In genomic region chr2:223944166-223944703, GRCh38 we compare ENCODE assay signal across 8 cellular contexts. TPM values are rescaled to one million over a fixed set of nuclear protein-coding genes. Genes with fewer than 3 reads are reported as not detected.
DNase-seq lines count a peak whose midpoint lies in the region; ATAC-seq and TF ChIP-seq lines count a peak whose summit lies in the region.

No MANE protein-coding gene starts in this region.

- H3K27me3 ChIP-seq in osteoblast (ENCODE audit: insufficient read depth, low read length): no peaks in the 10 kb centered on the region

- H3K4me1 Mint-ChIP-seq in activated naive CD4-positive, alpha-beta T cell treated with anti-CD3 and anti-CD28 coated beads, Interleukin-2, amount 50 U/mL, for 24 hours: peaks cover 64% of the 10 kb centered on the region

- peak overlapping the region; percentile 78 for H3K27ac ChIP-seq in osteoblast (ENCODE audit: low read depth, low read length)

- H3K36me3 ChIP-seq in osteoblast (ENCODE audit: insufficient read depth, low read length): no peaks in the 10 kb centered on the region

- H3K9me3 ChIP-seq in osteoblast (ENCODE audit: low read depth, low read length): no peaks in the 10 kb centered on the region

- no peaks in the 10 kb centered on the region for H3K9me3 Mint-ChIP-seq in activated naive CD4-positive, alpha-beta T cell treated with anti-CD3 and anti-CD28 coated beads, Interleukin-2, amount 50 U/mL, for 24 hours

- peak; percentile 56 for DNase-seq in NCI-H748 (lab: John Stamatoyannopoulos, UW; ENCODE audit: unreplicated experiment)
- no peak for DNase-seq in NCI-H748 treated with DMSO at 0.1 percent for 48 hours (lab: John Stamatoyannopoulos, UW)
- no peak for DNase-seq in LNCaP clone FGC (ENCODE audit: low read depth)
- peak; percentile 66 for DNase-seq in Right ventricle myocardium superior
- DNase-seq in osteoblast (ENCODE audit: insufficient read length, low spot score, missing footprints): peak; percentile 77
- DNase-seq in AG08395 (ENCODE audit: low spot score): no peak

- peak overlapping the region; percentile 90 for H3K4me3 Mint-ChIP-seq in activated naive CD4-positive, alpha-beta T cell treated with anti-CD3 and anti-CD28 coated beads, Interleukin-2, amount 50 U/mL, for 24 hours

- H3K27me3 Mint-ChIP-seq in activated naive CD4-positive, alpha-beta T cell treated with anti-CD3 and anti-CD28 coated beads, Interleukin-2, amount 50 U/mL, for 24 hours: no peaks in the 10 kb centered on the region

- H3K36me3 Mint-ChIP-seq in activated naive CD4-positive, alpha-beta T cell treated with anti-CD3 and anti-CD28 coated beads, Interleukin-2, amount 50 U/mL, for 24 hours: peaks cover 8% of the 10 kb centered on the region

- intact Hi-C loops in Right ventricle myocardium superior (cut with DNase I): no loop called here

- peak overlapping the region; percentile 45 for H2AFZ ChIP-seq in osteoblast (ENCODE audit: low read length)

- peaks cover 50% of the 10 kb centered on the region for H3K79me2 ChIP-seq in osteoblast (ENCODE audit: insufficient read depth, low read length)

- H4K20me1 ChIP-seq in osteoblast (ENCODE audit: insufficient read depth, low read length): peaks cover 18% of the 10 kb centered on the region

- TF ChIP-seq CTCF in LNCaP clone FGC (IDR thresholded peaks at IDR 0.05; ENCODE audit: control insufficient read depth, extremely low read depth, insufficient read depth): no peak
- no peak for TF ChIP-seq CTCF in osteoblast (IDR thresholded peaks at IDR 0.05; ENCODE audit: extremely low read depth, low read depth, low read length)

- ATAC-seq in Right ventricle myocardium superior (ENCODE audit: poor library complexity) (peak; percentile 72), GM21515 (IDR thresholded peaks at IDR 0.05; ENCODE audit: unreplicated experiment) (no peak)

- peaks cover 20% of the 10 kb centered on the region for H3K4me1 ChIP-seq in osteoblast (ENCODE audit: insufficient read depth, low read length)

- peak overlapping the region; percentile 76 for H3K4me3 ChIP-seq in LNCaP clone FGC (ENCODE audit: low read depth, low read length)
- peak overlapping the region; percentile 93 for H3K4me3 ChIP-seq in osteoblast (ENCODE audit: insufficient read depth, low read length)

- peak overlapping the region; percentile 82 for H3K4me2 ChIP-seq in osteoblast (ENCODE audit: insufficient read depth, low read length)

- peak overlapping the region; percentile 88 for H3K27ac Mint-ChIP-seq in activated naive CD4-positive, alpha-beta T cell treated with anti-CD3 and anti-CD28 coated beads, Interleukin-2, amount 50 U/mL, for 24 hours

RNA-seq across cellular contexts. Expression of gene WDFY1, which starts 0.9 kb away (rescaled TPM):
- total RNA-seq in Right ventricle myocardium superior (10.8 TPM), osteoblast (74.6 and 83.4 TPM in 2 replicates)

RNA-seq across cellular contexts. Expression of gene MRPL44, which starts 13.0 kb away (rescaled TPM):
- total RNA-seq in Right ventricle myocardium superior (33.9 TPM), osteoblast (26.2 and 29.3 TPM in 2 replicates)

Comparison
In these comparisons a context has a peak if more than half of its experiments do, and no peak if none do; other contexts are left out.
1. DNase-seq: peak in NCI-H748 (single experiment), Right ventricle myocardium superior (single experiment) and osteoblast (single experiment); none in NCI-H748 treated with DMSO at 0.1 percent for 48 hours (single experiment), LNCaP clone FGC (single experiment) and AG08395 (single experiment).